In the genomic region with DNA sequence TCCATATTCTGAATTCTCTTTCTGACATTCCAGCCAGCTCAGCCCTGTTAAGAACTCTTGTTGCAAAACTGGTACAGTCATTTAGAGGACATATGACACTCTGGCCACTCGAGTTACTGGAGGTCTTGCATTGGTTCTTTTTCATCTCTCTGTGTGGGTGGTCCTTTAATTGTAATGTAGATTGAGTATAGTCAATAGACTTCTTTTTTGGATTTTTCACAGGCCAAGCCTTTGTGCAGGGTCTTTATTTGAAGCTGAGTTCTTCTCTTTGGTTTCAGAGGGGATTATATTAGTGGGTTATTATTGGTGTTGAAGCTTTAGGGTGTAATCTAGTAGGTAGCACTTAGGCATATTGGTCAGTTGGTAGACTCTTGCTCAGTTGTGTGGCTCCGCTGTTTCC, we compare ENCODE assay signal across 22 cellular contexts.
DNase-seq lines count a peak whose midpoint lies in the region; ATAC-seq, FAIRE-seq and TF ChIP-seq lines count a peak whose summit lies in the region.
"Had no signal": no experiment of that assay in that cellular context is flagged by ENCODE, and none has a peak within 500 bp of the region (broad histone marks: within the 10 kb centered on the region; RNA-seq: fewer than 3 reads in every experiment).

No MANE protein-coding gene starts in this region.

- DNase-seq in GM23338 (ENCODE audit: low spot score) (peak; percentile 69), NT2/D1 (ENCODE audit: low read depth, low spot score) (peak; percentile 9), bronchial epithelial cell (ENCODE audit: low read depth) (no peak), neural progenitor cell (ENCODE audit: low spot score) (peak; percentile 39), ecto neural progenitor cell (ENCODE audit: low spot score) (no peak)
- no peak for DNase-seq in activated T-cell treated with anti-CD3 and anti-CD28 coated beads, Interleukin-2, amount 50 U/mL, for 24 hours
- no peak for DNase-seq in activated CD8-positive, alpha-beta memory T cell treated with anti-CD3 and anti-CD28 coated beads, Interleukin-2, amount 50 U/mL, for 4 hours
- DNase-seq: C1 segment of cervical spinal cord; CD4-positive, alpha-beta T cell; DMS153; DMS79 treated with DMSO at 0.1 percent for 48 hours; EL; GDM1; KG1 had no signal

- H3K36me3 ChIP-seq in GM23338 (ENCODE audit: insufficient read depth), result no peaks in the 10 kb centered on the region
- no peaks in the 10 kb centered on the region for H3K36me3 ChIP-seq in NT2/D1 (ENCODE audit: insufficient read depth, insufficient read length, low read length)
- H3K36me3 ChIP-seq in bronchial epithelial cell (ENCODE audit: control insufficient read depth, insufficient read depth, low read length), result no peaks in the 10 kb centered on the region
- no peaks in the 10 kb centered on the region for H3K36me3 ChIP-seq in neural progenitor cell

- H3K9me3 Mint-ChIP-seq in GM23338, result peaks cover 4% of the 10 kb centered on the region; the same call in 1 of the 3 replicates
- H3K9me3 Mint-ChIP-seq in neural progenitor cell, result no peaks in the 10 kb centered on the region
- H3K9me3 Mint-ChIP-seq in activated T-cell treated with anti-CD3 and anti-CD28 coated beads, Interleukin-2, amount 50 U/mL, for 24 hours, result peaks cover 4% of the 10 kb centered on the region

- H3K9ac ChIP-seq in NT2/D1 (ENCODE audit: insufficient read length, low read depth) (no peak overlapping the region), neural progenitor cell (no peak overlapping the region)

- H3K9me3 ChIP-seq in NT2/D1 (ENCODE audit: insufficient read depth, low read length) (no peaks in the 10 kb centered on the region), neural progenitor cell (ENCODE audit: low read depth) (no peaks in the 10 kb centered on the region)

- H3K4me1 ChIP-seq in GM23338 (ENCODE audit: insufficient read depth) (peaks cover 7% of the 10 kb centered on the region), NT2/D1 (ENCODE audit: insufficient read depth, insufficient read length) (no peaks in the 10 kb centered on the region), neural progenitor cell (peaks cover 5% of the 10 kb centered on the region)

- H3K36me3 Mint-ChIP-seq in GM23338 (ENCODE audit: low read depth), result no peaks in the 10 kb centered on the region
- no peaks in the 10 kb centered on the region for H3K36me3 Mint-ChIP-seq in neural progenitor cell
- no peaks in the 10 kb centered on the region for H3K36me3 Mint-ChIP-seq in activated T-cell treated with anti-CD3 and anti-CD28 coated beads, Interleukin-2, amount 50 U/mL, for 24 hours (ENCODE audit: low read depth)
- H3K36me3 Mint-ChIP-seq: IgD-negative memory B cell had no signal

- H2AFZ ChIP-seq in GM23338 (no peak overlapping the region), neural progenitor cell (replicated peaks) (no peak overlapping the region)

- H3K4me3 ChIP-seq in GM23338 (no peak overlapping the region), NT2/D1 (ENCODE audit: insufficient read length, low read depth) (no peak overlapping the region), bronchial epithelial cell (ENCODE audit: low read depth, low read length) (no peak overlapping the region), neural progenitor cell (no peak overlapping the region)

- TF ChIP-seq CTCF in GM23338 (conservative IDR thresholded peaks at IDR 0.05; ENCODE audit: low read depth in 2 of 2) (no peak), bronchial epithelial cell (IDR thresholded peaks at IDR 0.05; ENCODE audit: insufficient read depth, low read length, severe bottlenecking) (no peak), neural progenitor cell (IDR thresholded peaks at IDR 0.05) (no peak)

- H3K27me3 Mint-ChIP-seq in GM23338 (ENCODE audit: insufficient read depth, low read depth, poor library complexity) (peaks cover 4% of the 10 kb centered on the region), neural progenitor cell (ENCODE audit: insufficient read depth, low read depth) (no peaks in the 10 kb centered on the region)
- H3K27me3 Mint-ChIP-seq in activated T-cell treated with anti-CD3 and anti-CD28 coated beads, Interleukin-2, amount 50 U/mL, for 24 hours, result peaks cover 17% of the 10 kb centered on the region

- H3K27ac Mint-ChIP-seq in GM23338 (0 out of 2 replicates have a peak overlapping the region, but pooled peaks have one; percentile 3), neural progenitor cell (no peak overlapping the region)
- no peak overlapping the region for H3K27ac Mint-ChIP-seq in activated T-cell treated with anti-CD3 and anti-CD28 coated beads, Interleukin-2, amount 50 U/mL, for 24 hours
- H3K27ac Mint-ChIP-seq: B cell; CD4-positive, alpha-beta T cell; IgD-negative memory B cell had no signal

- no peaks in the 10 kb centered on the region for H3K27me3 ChIP-seq in GM23338 (ENCODE audit: insufficient read depth)
- H3K27me3 ChIP-seq in NT2/D1 (ENCODE audit: insufficient read depth, insufficient read length), result no peaks in the 10 kb centered on the region
- H3K27me3 ChIP-seq in bronchial epithelial cell (ENCODE audit: control insufficient read depth, insufficient read depth, low read length), result no peaks in the 10 kb centered on the region
- H3K27me3 ChIP-seq in neural progenitor cell, result no peaks in the 10 kb centered on the region

- peak overlapping the region; percentile 12 for H3K4me2 ChIP-seq in GM23338
- H3K4me2 ChIP-seq in neural progenitor cell, result no peak overlapping the region

- H3K79me2 ChIP-seq in GM23338 (replicated peaks; ENCODE audit: insufficient read depth), result no peaks in the 10 kb centered on the region
- no peaks in the 10 kb centered on the region for H3K79me2 ChIP-seq in neural progenitor cell (ENCODE audit: low read depth)

- H3K4me3 Mint-ChIP-seq in GM23338 (no peak overlapping the region), neural progenitor cell (no peak overlapping the region)
- H3K4me3 Mint-ChIP-seq in activated T-cell treated with anti-CD3 and anti-CD28 coated beads, Interleukin-2, amount 50 U/mL, for 24 hours, result no peak overlapping the region
- H3K4me3 Mint-ChIP-seq: B cell; CD4-positive, alpha-beta T cell; IgD-negative memory B cell had no signal

- H4K20me1 ChIP-seq in GM23338 (replicated peaks; ENCODE audit: insufficient read depth) (no peaks in the 10 kb centered on the region), neural progenitor cell (ENCODE audit: low read depth) (no peaks in the 10 kb centered on the region)

- ATAC-seq in GM23338 (peak; percentile 50), HG02970 (IDR thresholded peaks at IDR 0.05; ENCODE audit: low FRiP score, unreplicated experiment) (no peak)
- ATAC-seq: HCT116 had no signal

- H3K9me2 ChIP-seq in GM23338 (ENCODE audit: insufficient read depth), result peaks cover 3% of the 10 kb centered on the region; the same call in 1 of the 2 replicates

- H3K4me1 Mint-ChIP-seq in GM23338, result peaks cover 19% of the 10 kb centered on the region
- H3K4me1 Mint-ChIP-seq in neural progenitor cell, result peaks cover 8% of the 10 kb centered on the region
- no peaks in the 10 kb centered on the region for H3K4me1 Mint-ChIP-seq in activated T-cell treated with anti-CD3 and anti-CD28 coated beads, Interleukin-2, amount 50 U/mL, for 24 hours (ENCODE audit: low read depth)
- H3K4me1 Mint-ChIP-seq: B cell, IgD-negative memory B cell had no signal

- no peaks in the 10 kb centered on the region for H3F3A ChIP-seq in GM23338 (replicated peaks; ENCODE audit: low read depth)
- H3F3A ChIP-seq in neural progenitor cell (ENCODE audit: low read depth), result no peaks in the 10 kb centered on the region

- FAIRE-seq in bronchial epithelial cell (lab: Jason Lieb, UNC), result peak; percentile 13
- FAIRE-seq: A204.1, D721Med, GM12892, GM19239 had no signal

- H3K27ac ChIP-seq in GM23338 (ENCODE audit: low read depth) (no peak overlapping the region), neural progenitor cell (no peak overlapping the region)

TF ChIP-seq in GM23338, 12 proteins besides CTCF, POLR2A, EP300 and RAD21:
- no peak for TF ChIP-seq EZH2 (IDR thresholded peaks at IDR 0.05; ENCODE audit: low read depth, unreplicated experiment)
- no peak for TF ChIP-seq EZH2phosphoT487 (IDR thresholded peaks at IDR 0.05; ENCODE audit: unreplicated experiment)
- no peak for TF ChIP-seq POLR2AphosphoS5 (IDR thresholded peaks at IDR 0.05; ENCODE audit: low read depth)
- TF ChIP-seq ETS1 (IDR thresholded peaks at IDR 0.05), result no peak

Comparison
In these comparisons a context has a peak if more than half of its experiments do, and no peak if none do; other contexts are left out.
1. DNase-seq: peak in GM23338 (single experiment), NT2/D1 (single experiment) and neural progenitor cell (single experiment); none in bronchial epithelial cell (single experiment), ecto neural progenitor cell (single experiment), activated T-cell treated with anti-CD3 and anti-CD28 coated beads, Interleukin-2, amount 50 U/mL, for 24 hours (single experiment) and activated CD8-positive, alpha-beta memory T cell treated with anti-CD3 and anti-CD28 coated beads, Interleukin-2, amount 50 U/mL, for 4 hours (single experiment).